8 cellular contexts compared by ENCODE assay signal in the genomic region with DNA sequence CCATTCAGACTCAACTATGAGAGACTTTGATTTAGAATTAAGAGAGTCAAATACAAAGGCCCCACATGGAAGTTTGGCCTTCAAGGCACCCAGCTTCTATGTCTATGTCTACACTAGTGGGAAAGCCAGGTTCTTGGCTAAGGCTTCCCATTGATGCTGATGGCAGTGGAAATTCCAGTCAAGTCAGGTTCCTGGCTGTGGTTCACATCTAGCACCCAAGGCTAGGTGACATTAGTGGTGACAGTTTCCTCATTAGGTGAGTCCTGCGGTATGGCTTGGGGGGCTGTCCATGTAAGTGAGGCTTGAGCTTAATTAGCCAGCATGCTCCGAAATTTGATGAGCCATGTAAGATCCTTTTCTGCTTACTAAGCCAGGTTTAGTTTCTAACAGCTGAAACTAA.
"Had no signal": no experiment of that assay in that cellular context is flagged by ENCODE, and none has a peak within 500 bp of the region (broad histone marks: within the 10 kb centered on the region; RNA-seq: fewer than 3 reads in every experiment).

No MANE protein-coding gene starts in this region.

- H3K9me3 ChIP-seq: HAP-1 had no signal

- H3K4me3 ChIP-seq: GM23248, HAP-1 had no signal

- ATAC-seq: HCT116, HepG2 had no signal

- H3K27ac ChIP-seq: GM23248, HL-60 had no signal

- H3K4me1 ChIP-seq: HAP-1 had no signal

- H2AFZ ChIP-seq: GM23248 had no signal

- H3K36me3 ChIP-seq: HAP-1 had no signal

- DNase-seq: GM23248, GOT3, H7, HFFc6 had no signal

- H3K9ac ChIP-seq: GM23248 had no signal
